ENCODE assay signal across 8 cellular contexts in genomic region chr16:4314532-4315184, GRCh38. TPM values are rescaled to one million over a fixed set of nuclear protein-coding genes. Genes with fewer than 3 reads are reported as not detected.
A peak's percentile ranks its signal among the peaks of the same experiment; 100 is the strongest.
DNase-seq lines count a peak whose midpoint lies in the region; ATAC-seq, FAIRE-seq and TF ChIP-seq lines count a peak whose summit lies in the region.

No MANE protein-coding gene starts in this region.

- peak overlapping the region; percentile 72 for H3K9ac ChIP-seq in HUES64 (ENCODE audit: low read depth, low read length)

- ATAC-seq in pancreas, result peak; percentile 4 to 16 (median 12)

- H3K9me3 Mint-ChIP-seq in Caco-2 (ENCODE audit: unreplicated experiment), result no peaks in the 10 kb centered on the region

- TSS peak; percentile 79 for BruUV-seq in Caco-2 (replicated peaks; lab: Mats Ljungman, UMichigan)

- no peaks in the 10 kb centered on the region for H3K27me3 Mint-ChIP-seq in Caco-2 (ENCODE audit: insufficient read depth, unreplicated experiment)

- 5% methylated on average over 33 of the region's 33 CpGs for WGBS in HUES64
- WGBS in pancreas, 2 donors, result 3% methylated on average over 33 of the region's 33 CpGs

- FAIRE-seq in pancreas (lab: Jason Lieb, UNC), result no peak

- TF ChIP-seq CTCF in Caco-2 (IDR thresholded peaks at IDR 0.05; ENCODE audit: insufficient read depth in 1 of 2, low read depth in 1 of 2, low read length in 1 of 2, severe bottlenecking in 1 of 2, unreplicated experiment in 1 of 2) (no peak), fibroblast of mammary gland (conservative IDR thresholded peaks at IDR 0.05; ENCODE audit: control insufficient read depth, insufficient read depth, low read depth, low read length) (no peak), pancreas (IDR thresholded peaks at IDR 0.05) (no peak)

- intact Hi-C loops in Caco-2 (cut with micrococcal nuclease; ENCODE audit: unreplicated experiment), result loop anchor here (1.0 to 2.0 kb wide), 2 partner anchors 16 to 41 kb away; partner anchors contain the start of gene TFAP4
- intact Hi-C loops in pancreas (cut with DNase I), result no loop called here

- peaks cover 12% of the 10 kb centered on the region for H3K4me1 Mint-ChIP-seq in Caco-2 (ENCODE audit: low read depth, unreplicated experiment)

- CTCF ChIA-PET in Caco-2 (lab: Charles Lee), result interaction anchor here (0.8 to 1.5 kb wide), 4 partner anchors 24 to 61 kb away, joined by 3 to 10 read pairs (median 4); no protein-coding TSS in a partner anchor

- DNase-seq in Caco-2 (peak; percentile 58 to 66), fibroblast of mammary gland (ENCODE audit: low read depth) (peak; percentile 64), pancreas (peak in 4 of 6 donors; percentile 42 to 67 (median 59)), hepatic stellate cell (ENCODE audit: low spot score) (no peak), SHP77 treated with DMSO at 0.1 percent for 48 hours (lab: John Stamatoyannopoulos, UW) (no peak)
- peak; percentile 46 for DNase-seq in activated CD4-positive, alpha-beta T cell treated with anti-CD3 and anti-CD28 coated beads for 48 hours
- no peak for DNase-seq in effector CD4-positive, alpha-beta T cell

- peak overlapping the region; percentile 99 for H3K27ac Mint-ChIP-seq in Caco-2 (ENCODE audit: unreplicated experiment)

- peaks cover 41% of the 10 kb centered on the region for H3K4me1 ChIP-seq in Caco-2
- peaks cover 26% of the 10 kb centered on the region for H3K4me1 ChIP-seq in HUES64 (ENCODE audit: insufficient read depth, low read length)
- H3K4me1 ChIP-seq in pancreas, result peaks cover 7 to 30% (median 17%) of the 10 kb centered on the region in 3 donors

- peak overlapping the region; percentile 97 for H3K4me3 Mint-ChIP-seq in Caco-2 (ENCODE audit: unreplicated experiment)

- H3K4me3 ChIP-seq in Caco-2 (ENCODE audit: low read depth, low read length), result peak overlapping the region; percentile 83
- peak overlapping the region; percentile 61 for H3K4me3 ChIP-seq in HUES64 (ENCODE audit: low read length)
- H3K4me3 ChIP-seq in fibroblast of mammary gland (ENCODE audit: control insufficient read depth, low read depth, low read length), result peak overlapping the region; percentile 49
- peak overlapping the region; percentile 43 to 67 (median 62) for H3K4me3 ChIP-seq in pancreas

- H3K9me3 ChIP-seq in Caco-2 (no peaks in the 10 kb centered on the region), HUES64 (ENCODE audit: insufficient read depth, low read depth, low read length) (no peaks in the 10 kb centered on the region), pancreas (no peaks in the 10 kb centered on the region)

- H3K36me3 Mint-ChIP-seq in Caco-2 (ENCODE audit: insufficient read depth, unreplicated experiment), result peaks cover 12% of the 10 kb centered on the region

- H3K27ac ChIP-seq in HUES64 (ENCODE audit: low read depth, low read length) (peak overlapping the region; percentile 62; the same call in 1 of the 2 replicates), pancreas (peak overlapping the region; percentile 78 to 94 (median 92))

- POLR2A ChIA-PET in Caco-2 (lab: Charles Lee), result interaction anchor here (0.8 kb wide), 1 partner anchor 43 kb away, joined by 3 read pairs; no protein-coding TSS in a partner anchor

- H3K36me3 ChIP-seq in Caco-2 (ENCODE audit: control insufficient read depth, insufficient read depth, low read length), result no peaks in the 10 kb centered on the region
- H3K36me3 ChIP-seq in HUES64 (ENCODE audit: insufficient read depth, low read length), result no peaks in the 10 kb centered on the region
- no peaks in the 10 kb centered on the region for H3K36me3 ChIP-seq in pancreas

- H3K27me3 ChIP-seq in Caco-2 (replicated peaks; ENCODE audit: control insufficient read depth, insufficient read depth, low read length) (no peaks in the 10 kb centered on the region), HUES64 (ENCODE audit: insufficient read depth, low read length) (peaks cover 20% of the 10 kb centered on the region), pancreas (no peaks in the 10 kb centered on the region)

RNA-seq across cellular contexts. Expression of gene GLIS2, which starts 1.2 kb away (rescaled TPM):
- total RNA-seq in Caco-2 (2022) (12.3 and 13.1 TPM in 2 replicates), pancreas (10 to 100 TPM in 4 of 6 donors, 1 to 10 TPM in 2; 5.5 to 14.9 (median 10.9) TPM)
- 7.1 TPM for polyA plus RNA-seq in HUES64 (2013, experiment 1 of 2)
- 7.9 TPM for polyA plus RNA-seq in HUES64 (2013, experiment 2 of 2)
- polyA plus RNA-seq in pancreas, result 10 to 100 TPM in 1 of 2 donors, 1 to 10 TPM in 1; 7.3 to 15.1 TPM

RNA-seq across cellular contexts. Expression of gene PAM16, which starts 36.5 kb away (rescaled TPM):
- total RNA-seq in Caco-2 (2022) (74.1 and 76.5 TPM in 2 replicates), pancreas (10 to 100 TPM; 12.2 to 29.6 (median 22.7) TPM)
- 71.8 TPM for polyA plus RNA-seq in HUES64 (2013, experiment 1 of 2)
- polyA plus RNA-seq in HUES64 (2013, experiment 2 of 2), result 66.8 TPM
- polyA plus RNA-seq in pancreas, result 100 to 1,000 TPM in 1 of 2 donors, 10 to 100 TPM in 1; 69.6 to 106 TPM

RNA-seq across cellular contexts. Expression of gene TFAP4, which starts 41.8 kb away (rescaled TPM):
- total RNA-seq in Caco-2 (2022) (22.6 and 24.6 TPM in 2 replicates), pancreas (10 to 100 TPM in 4 of 6 donors, 1 to 10 TPM in 2; 8.6 to 17.9 (median 12.9) TPM)
- polyA plus RNA-seq in HUES64 (2013, experiment 1 of 2), result 23.3 TPM
- polyA plus RNA-seq in HUES64 (2013, experiment 2 of 2), result 21.4 TPM
- polyA plus RNA-seq in pancreas, result 10 to 100 TPM in 1 of 2 donors, 1 to 10 TPM in 1; 6.1 to 10.7 TPM

RNA-seq across cellular contexts. Expression of gene VASN, which starts 57.0 kb away (rescaled TPM):
- total RNA-seq in Caco-2 (2022) (2.7 and 2.8 TPM in 2 replicates), pancreas (10 to 100 TPM in 1 of 6 donors, 1 to 10 TPM in 5; 3.1 to 10.1 (median 7.9) TPM)
- 6.1 TPM for polyA plus RNA-seq in HUES64 (2013, experiment 1 of 2)
- polyA plus RNA-seq in HUES64 (2013, experiment 2 of 2), result 7.2 TPM
- 10 to 100 TPM in 1 of 2 donors, 1 to 10 TPM in 1; 9.0 to 14.8 TPM for polyA plus RNA-seq in pancreas

Comparison
In these comparisons a context has a peak if more than half of its experiments do, and no peak if none do; other contexts are left out.
1. DNase-seq: peak in Caco-2 (2 of 2), activated CD4-positive, alpha-beta T cell treated with anti-CD3 and anti-CD28 coated beads for 48 hours (single experiment), fibroblast of mammary gland (single experiment) and pancreas (4 of 6); none in hepatic stellate cell (single experiment), effector CD4-positive, alpha-beta T cell (single experiment) and SHP77 treated with DMSO at 0.1 percent for 48 hours (single experiment).
2. Peak in every context shown above with its lines, with median percentiles within 50 percentile points of each other: H3K4me3 ChIP-seq.